20 cellular contexts compared by ENCODE assay signal in genomic region chr2:40639294-40639693, GRCh38.
"Had no signal": no experiment of that assay in that cellular context is flagged by ENCODE, and none has a peak within 500 bp of the region (broad histone marks: within the 10 kb centered on the region; RNA-seq: fewer than 3 reads in every experiment).

No MANE protein-coding gene starts in this region.

- H3K27me3 Mint-ChIP-seq: effector memory CD8-positive, alpha-beta T cell had no signal

- H3K4me1 Mint-ChIP-seq: natural killer cell had no signal

- H2AFZ ChIP-seq: hepatocyte had no signal

- H3K4me2 ChIP-seq: hepatocyte had no signal

- DNase-seq: activated CD4-positive, alpha-beta T cell treated with anti-CD3 and anti-CD28 coated beads, Interleukin-2, amount 50 U/mL, for 1 hour; activated CD8-positive, alpha-beta memory T cell treated with anti-CD3 and anti-CD28 coated beads for 24 hours; activated naive CD4-positive, alpha-beta T cell treated with Interleukin-2 at 50 U/mL for 16 hours; aorta; dermis blood vessel endothelial cell; effector memory CD8-positive, alpha-beta T cell; islet precursor cell; left lung; mesendoderm; natural killer cell; occipital lobe; stimulated activated CD4-positive, alpha-beta T cell treated with anti-CD3 and anti-CD28 coated beads, Interleukin-12 subunit alpha, Interleukin-12 subunit beta, amount 100 ng/mL, for 4 hours; stimulated activated CD4-positive, alpha-beta T cell treated with anti-CD3 and anti-CD28 coated beads, Interleukin-2, amount 100 ng/mL, for 24 hours; stomach; T-helper 1 cell; T1000 had no signal

- H3K79me2 ChIP-seq: hepatocyte had no signal

- H3K36me3 Mint-ChIP-seq: natural killer cell had no signal

- H3K27ac Mint-ChIP-seq: effector memory CD8-positive, alpha-beta T cell; natural killer cell had no signal

- H3K36me3 ChIP-seq: left lung, stomach, thoracic aorta, vagina had no signal

- H3K27ac ChIP-seq: hepatocyte, left lung, psoas muscle, stomach, thoracic aorta, vagina had no signal

- H3K4me3 Mint-ChIP-seq: effector memory CD8-positive, alpha-beta T cell; natural killer cell had no signal

- H3K27me3 ChIP-seq: hepatocyte, left lung, stomach, vagina had no signal

- H3K4me1 ChIP-seq: left lung, psoas muscle, stomach, vagina had no signal

- H3K9me3 ChIP-seq: left lung, psoas muscle, stomach, thoracic aorta, vagina had no signal

- H3K4me3 ChIP-seq: hepatocyte, left lung, psoas muscle, stomach, thoracic aorta, vagina had no signal
